Comparison of ENCODE assay signal across 14 cellular contexts in the genomic region with DNA sequence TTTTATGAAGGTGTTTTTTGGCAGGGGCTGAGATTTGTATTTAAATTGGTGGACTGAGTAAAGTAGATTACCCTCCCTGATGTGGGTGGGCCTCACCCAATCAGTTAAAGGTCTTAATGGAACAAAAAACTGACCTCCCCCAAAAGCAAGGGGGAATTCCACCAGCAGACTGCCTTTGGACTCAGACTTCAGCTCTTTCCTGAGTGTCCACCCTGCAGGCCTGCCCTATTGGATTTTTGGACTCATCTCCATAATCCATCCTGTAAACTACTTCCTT.
DNase-seq lines count a peak whose midpoint lies in the region; ATAC-seq and TF ChIP-seq lines count a peak whose summit lies in the region.
"Had no signal": no experiment of that assay in that cellular context is flagged by ENCODE, and none has a peak within 500 bp of the region (broad histone marks: within the 10 kb centered on the region; RNA-seq: fewer than 3 reads in every experiment).

No MANE protein-coding gene starts in this region.

- intact Hi-C loops in stomach (cut with DNase I; ENCODE audit: low total_unique reads) (no loop called here), ascending aorta (cut with DNase I) (no loop called here)

- no peaks in the 10 kb centered on the region for H3K9me2 ChIP-seq in hepatocyte (replicated peaks; ENCODE audit: insufficient read depth)

- no peak overlapping the region for H4K8ac ChIP-seq in trophoblast cell (ENCODE audit: low read depth, low read length)

- H2AK5ac ChIP-seq in trophoblast cell (ENCODE audit: low read length) = no peak overlapping the region

- H3K4me1 ChIP-seq in KMS-11 (ENCODE audit: low read depth, poor library complexity, severe bottlenecking) (peaks cover 33% of the 10 kb centered on the region), hepatocyte (ENCODE audit: insufficient read depth) (peaks cover 9% of the 10 kb centered on the region), trophoblast cell (ENCODE audit: control insufficient read depth in 1 of 2, insufficient read depth in 2 of 2, low read length in 2 of 2) (peaks cover 8 to 28% of the 10 kb centered on the region in 2 experiments), stomach (peaks cover 0 to 16% (median 3%) of the 10 kb centered on the region in 4 donors), ascending aorta (no peaks in the 10 kb centered on the region)
- H3K4me1 ChIP-seq: Caco-2 had no signal

- H3K27ac ChIP-seq in KMS-11 (no peak overlapping the region), hepatocyte (peak overlapping the region; percentile 36), trophoblast cell (ENCODE audit: low read depth, low read length) (peak overlapping the region; percentile 53), stomach (no peak overlapping the region), ascending aorta (no peak overlapping the region)
- H3K27ac ChIP-seq: C4-2B had no signal

- H2AFZ ChIP-seq in KMS-11 (ENCODE audit: low read depth) (no peak overlapping the region), hepatocyte (no peak overlapping the region), trophoblast cell (ENCODE audit: insufficient read depth, low read length, poor library complexity) (no peak overlapping the region)
- H2AFZ ChIP-seq: GM23338 had no signal

- H3K27me3 ChIP-seq in KMS-11 (ENCODE audit: insufficient read depth, low read depth) (no peaks in the 10 kb centered on the region), hepatocyte (no peaks in the 10 kb centered on the region), trophoblast cell (ENCODE audit: insufficient read depth, low read length) (no peaks in the 10 kb centered on the region), stomach (no peaks in the 10 kb centered on the region), ascending aorta (no peaks in the 10 kb centered on the region)

- H4K20me1 ChIP-seq in KMS-11 (ENCODE audit: insufficient read depth) (no peaks in the 10 kb centered on the region), hepatocyte (ENCODE audit: insufficient read depth, poor library complexity, severe bottlenecking) (no peaks in the 10 kb centered on the region)

- H2BK5ac ChIP-seq in trophoblast cell (ENCODE audit: low read depth, low read length, poor library complexity) = no peak overlapping the region

- H2BK12ac ChIP-seq in trophoblast cell (ENCODE audit: low read length) = peak overlapping the region; percentile 89

- H3K36me3 ChIP-seq in KMS-11 (ENCODE audit: insufficient read depth) = no peaks in the 10 kb centered on the region
- no peaks in the 10 kb centered on the region for H3K36me3 ChIP-seq in hepatocyte (replicated peaks; ENCODE audit: insufficient read depth, low read depth)
- H3K36me3 ChIP-seq in trophoblast cell (ENCODE audit: control insufficient read depth in 1 of 2, insufficient read depth in 2 of 2, low read length in 2 of 2) = no peaks in the 10 kb centered on the region
- no peaks in the 10 kb centered on the region for H3K36me3 ChIP-seq in stomach
- no peaks in the 10 kb centered on the region for H3K36me3 ChIP-seq in ascending aorta

- peak overlapping the region; percentile 40 for H3K4ac ChIP-seq in trophoblast cell (ENCODE audit: low read depth, low read length)

- H4K91ac ChIP-seq in trophoblast cell (ENCODE audit: low read depth, low read length) = no peak overlapping the region

- peaks cover 12% of the 10 kb centered on the region for H3K79me1 ChIP-seq in trophoblast cell (ENCODE audit: low read length)

- no peak overlapping the region for H4K12ac ChIP-seq in trophoblast cell (ENCODE audit: low read depth, low read length)

- H3K9me3 ChIP-seq in hepatocyte (ENCODE audit: low read depth) (no peaks in the 10 kb centered on the region), trophoblast cell (ENCODE audit: insufficient read depth, low read depth, low read length) (no peaks in the 10 kb centered on the region), stomach (no peaks in the 10 kb centered on the region), ascending aorta (no peaks in the 10 kb centered on the region)
- H3K9me3 ChIP-seq: Caco-2 had no signal

- no peak for TF ChIP-seq POLR2A in stomach (IDR thresholded peaks at IDR 0.05)

- TF ChIP-seq EP300 in stomach (IDR thresholded peaks at IDR 0.05) = no peak

- peak overlapping the region; percentile 78 for H2BK120ac ChIP-seq in trophoblast cell (ENCODE audit: insufficient read depth, low read length, poor library complexity)

- H3K9ac ChIP-seq in KMS-11 (no peak overlapping the region), trophoblast cell (ENCODE audit: low read length) (no peak overlapping the region)

- no peak overlapping the region for H3K23ac ChIP-seq in trophoblast cell (ENCODE audit: low read length)

- peak overlapping the region; percentile 50; the same call in 1 of the 2 replicates for H3K4me2 ChIP-seq in KMS-11
- H3K4me2 ChIP-seq in hepatocyte = no peak overlapping the region
- no peak overlapping the region for H3K4me2 ChIP-seq in trophoblast cell (ENCODE audit: low read length)
- H3K4me2 ChIP-seq: GM23338 had no signal

- no peak overlapping the region for H3K4me3 ChIP-seq in KMS-11 (IDR thresholded peaks at IDR 0.05; ENCODE audit: insufficient read depth, low read depth, low read length)
- H3K4me3 ChIP-seq in hepatocyte = no peak overlapping the region
- no peak overlapping the region for H3K4me3 ChIP-seq in trophoblast cell (ENCODE audit: low read depth, low read length)
- no peak overlapping the region for H3K4me3 ChIP-seq in stomach
- H3K4me3 ChIP-seq in ascending aorta = no peak overlapping the region
- H3K4me3 ChIP-seq: GM23338 had no signal

- H3K79me2 ChIP-seq in KMS-11 (ENCODE audit: insufficient read depth, low read depth) = no peaks in the 10 kb centered on the region
- peaks cover 12% of the 10 kb centered on the region for H3K79me2 ChIP-seq in hepatocyte
- peaks cover 1% of the 10 kb centered on the region for H3K79me2 ChIP-seq in trophoblast cell (ENCODE audit: control insufficient read depth, insufficient read depth, low read length, poor library complexity)

- no peak for DNase-seq in hepatocyte (ENCODE audit: low spot score)
- no peak for DNase-seq in trophoblast cell
- no peak for DNase-seq in stomach
- DNase-seq in ascending aorta (ENCODE audit: low spot score in 2 of 2) = no peak
- DNase-seq: ACHN; Caco-2; CD4-positive, alpha-beta T cell; HCEC 1CT; HFFc6; IMR-90 had no signal

- no peak for ATAC-seq in HG03565 (IDR thresholded peaks at IDR 0.05; ENCODE audit: unreplicated experiment)
- ATAC-seq: GM23338 had no signal

- no peak overlapping the region for H3K18ac ChIP-seq in trophoblast cell (ENCODE audit: low read length)

- no peak overlapping the region for H3K14ac ChIP-seq in trophoblast cell (ENCODE audit: low read length)

- TF ChIP-seq CTCF in KMS-11 (conservative IDR thresholded peaks at IDR 0.05; ENCODE audit: low read depth, low read length) (no peak), hepatocyte (IDR thresholded peaks at IDR 0.05; ENCODE audit: poor library complexity) (no peak), stomach (IDR thresholded peaks at IDR 0.05) (no peak), ascending aorta (IDR thresholded peaks at IDR 0.05) (no peak)

Comparison
In these comparisons a context has a peak if more than half of its experiments do, and no peak if none do; other contexts are left out.
1. H3K27ac ChIP-seq: peak in hepatocyte (single experiment) and trophoblast cell (single experiment); none in KMS-11 (single experiment), stomach (0 of 5) and ascending aorta (0 of 2).